ENCODE assay signal across 12 cellular contexts in genomic region chr21:46191257-46191685, GRCh38. TPM values are rescaled to one million over a fixed set of nuclear protein-coding genes. Genes with fewer than 3 reads are reported as not detected.
DNase-seq lines count a peak whose midpoint lies in the region; ATAC-seq, FAIRE-seq and TF ChIP-seq lines count a peak whose summit lies in the region.
"Had no signal": no experiment of that assay in that cellular context is flagged by ENCODE, and none has a peak within 500 bp of the region (broad histone marks: within the 10 kb centered on the region; RNA-seq: fewer than 3 reads in every experiment).

No MANE protein-coding gene starts in this region.

- ATAC-seq in K562 = no peak
- no peak for ATAC-seq in activated naive CD8-positive, alpha-beta T cell treated with anti-CD3 and anti-CD28 coated beads, Interleukin-2, amount 50 U/mL, for 24 hours
- no peak for ATAC-seq in GM21381 (IDR thresholded peaks at IDR 0.05; ENCODE audit: unreplicated experiment)

- DNase-seq in HT1080 (ENCODE audit: low read depth) (peak; percentile 64), K562 (ENCODE audit: extremely low read depth in 1 of 4, low spot score in 3 of 4) (peak in 3 of 4 experiments; percentile 41 to 48 (median 46)), right atrium auricular region (ENCODE audit: low spot score) (peak; percentile 68), substantia nigra (lab: John Stamatoyannopoulos, UW) (no peak), nephron progenitor cell (no peak), HT-29 (ENCODE audit: low spot score) (no peak)
- no peak for DNase-seq in activated naive CD8-positive, alpha-beta T cell treated with anti-CD3 and anti-CD28 coated beads, Interleukin-2, amount 50 U/mL, for 24 hours
- DNase-seq: activated T-cell treated with anti-CD3 and anti-CD28 coated beads for 4 hours, NCI-H1048, retina had no signal

- H3K4me3 ChIP-seq in K562 = no peak overlapping the region
- H3K4me3 ChIP-seq in right atrium auricular region = no peak overlapping the region

- 54% methylated on average over 4 of the region's 4 CpGs for WGBS in K562 (ENCODE audit: insufficient coverage, low coverage, missing lambda C conversion rate)

- no peak for FAIRE-seq in K562 (lab: Jason Lieb, UNC)

- H3K27ac Mint-ChIP-seq in activated naive CD8-positive, alpha-beta T cell treated with anti-CD3 and anti-CD28 coated beads, Interleukin-2, amount 50 U/mL, for 24 hours = no peak overlapping the region
- H3K27ac Mint-ChIP-seq in nephron progenitor cell = no peak overlapping the region
- H3K27ac Mint-ChIP-seq: stimulated activated naive CD8-positive, alpha-beta T cell treated with anti-CD3 and anti-CD28 coated beads, Interleukin-15, Interleukin-2, amounts not matched to agents 100 ng/mL and 50 ng/mL, for 24 hours had no signal

- no peak overlapping the region for H3K4me3 Mint-ChIP-seq in activated naive CD8-positive, alpha-beta T cell treated with anti-CD3 and anti-CD28 coated beads, Interleukin-2, amount 50 U/mL, for 24 hours
- no peak overlapping the region for H3K4me3 Mint-ChIP-seq in nephron progenitor cell
- H3K4me3 Mint-ChIP-seq: stimulated activated naive CD8-positive, alpha-beta T cell treated with anti-CD3 and anti-CD28 coated beads, Interleukin-15, Interleukin-2, amounts not matched to agents 100 ng/mL and 50 ng/mL, for 24 hours had no signal

- H3K36me3 ChIP-seq in K562 (ENCODE audit: control insufficient read depth, insufficient read depth, low read length) = peaks cover 85% of the 10 kb centered on the region; the same call in 2 of the 3 replicates
- H3K36me3 ChIP-seq in right atrium auricular region = peaks cover 42% of the 10 kb centered on the region

- H3K27me3 ChIP-seq in K562 (ENCODE audit: control insufficient read depth in 2 of 2, insufficient read depth in 2 of 2, low read length in 2 of 2) = no peaks in the 10 kb centered on the region
- H3K27me3 ChIP-seq in right atrium auricular region = no peaks in the 10 kb centered on the region

- H2AFZ ChIP-seq in K562 (ENCODE audit: low read depth, low read length) = no peak overlapping the region

- intact Hi-C loops in K562 (cut with micrococcal nuclease) = no loop called here

- no peak for TF ChIP-seq RAD21 in K562 (CRISPR knock-in tag; conservative IDR thresholded peaks at IDR 0.05 in 1 of 2, IDR thresholded peaks at IDR 0.05 in 1 of 2)

- no peak for TF ChIP-seq POLR2A in K562 (conservative IDR thresholded peaks at IDR 0.05)

- peak overlapping the region in 1 of 2 experiments; percentile 64; a peak in 1 of 4 replicates for H3K9ac ChIP-seq in K562 (ENCODE audit: insufficient read depth in 1 of 2, low read depth in 2 of 2, low read length in 2 of 2)

- CTCF ChIA-PET in K562 (lab: Yijun Ruan, JAX; ENCODE audit: low intra/inter-chr PET ratio) = no interaction called here

- H3K4me1 ChIP-seq in K562 (replicated peaks in 1 of 2; ENCODE audit: control insufficient read depth in 2 of 2, insufficient read depth in 2 of 2, low read length in 2 of 2) (peaks cover 31 to 49% of the 10 kb centered on the region in 2 experiments), right atrium auricular region (peaks cover 0 to 43% of the 10 kb centered on the region in 2 donors)

- no peaks in the 10 kb centered on the region for H4K20me1 ChIP-seq in K562 (replicated peaks; ENCODE audit: control insufficient read depth, insufficient read depth, low read length)

- H3K9me3 ChIP-seq in K562 (replicated peaks; ENCODE audit: control insufficient read depth, insufficient read depth, low read depth, low read length) = no peaks in the 10 kb centered on the region
- no peaks in the 10 kb centered on the region for H3K9me3 ChIP-seq in right atrium auricular region

- TF ChIP-seq EP300 in K562 (IDR thresholded peaks at IDR 0.05; ENCODE audit: low read length) = no peak

- H3K9me3 Mint-ChIP-seq in activated naive CD8-positive, alpha-beta T cell treated with anti-CD3 and anti-CD28 coated beads, Interleukin-2, amount 50 U/mL, for 24 hours = no peaks in the 10 kb centered on the region
- no peaks in the 10 kb centered on the region for H3K9me3 Mint-ChIP-seq in nephron progenitor cell
- H3K9me3 Mint-ChIP-seq: stimulated activated naive CD8-positive, alpha-beta T cell treated with anti-CD3 and anti-CD28 coated beads, Interleukin-15, Interleukin-2, amounts not matched to agents 100 ng/mL and 50 ng/mL, for 24 hours had no signal

- H3K36me3 Mint-ChIP-seq in activated naive CD8-positive, alpha-beta T cell treated with anti-CD3 and anti-CD28 coated beads, Interleukin-2, amount 50 U/mL, for 24 hours (ENCODE audit: low read depth) = peaks cover 2% of the 10 kb centered on the region
- H3K36me3 Mint-ChIP-seq in nephron progenitor cell (ENCODE audit: low read depth) = peaks cover 55% of the 10 kb centered on the region

- no peaks in the 10 kb centered on the region for H3K4me1 Mint-ChIP-seq in activated naive CD8-positive, alpha-beta T cell treated with anti-CD3 and anti-CD28 coated beads, Interleukin-2, amount 50 U/mL, for 24 hours
- H3K4me1 Mint-ChIP-seq in nephron progenitor cell = peaks cover 56% of the 10 kb centered on the region

- BruUV-seq in K562 (replicated peaks; lab: Mats Ljungman, UMichigan) = no TSS peak

- TF ChIP-seq CTCF in K562 (IDR thresholded peaks at IDR 0.05 in 2 of 3, conservative IDR thresholded peaks at IDR 0.05 in 1 of 3; ENCODE audit: insufficient read depth in 2 of 3, low read depth in 1 of 3, low read length in 3 of 3) = no peak
- no peak for TF ChIP-seq CTCF in right atrium auricular region (IDR thresholded peaks at IDR 0.05)
- TF ChIP-seq CTCF in nephron progenitor cell (IDR thresholded peaks at IDR 0.05) = no peak

- no peaks in the 10 kb centered on the region for H3K79me2 ChIP-seq in K562 (ENCODE audit: control insufficient read depth, insufficient read depth, low read length)

- POLR2A ChIA-PET in K562 (lab: Yijun Ruan, JAX) = interaction anchor here (0.5 to 0.7 kb wide), 4 partner anchors 8 to 257 kb away, joined by 3 read pairs; no protein-coding TSS in a partner anchor

- H3K27ac ChIP-seq in K562 (ENCODE audit: extremely low read depth, low read depth, low read length) = no peak overlapping the region
- H3K27ac ChIP-seq in right atrium auricular region = peak overlapping the region in 1 of 2 donors; percentile 89
- H3K27ac ChIP-seq in substantia nigra (ENCODE audit: low read depth, low read length, poor library complexity, severe bottlenecking) = peak overlapping the region; percentile 95

- H3K27me3 Mint-ChIP-seq in activated naive CD8-positive, alpha-beta T cell treated with anti-CD3 and anti-CD28 coated beads, Interleukin-2, amount 50 U/mL, for 24 hours = no peaks in the 10 kb centered on the region
- no peaks in the 10 kb centered on the region for H3K27me3 Mint-ChIP-seq in nephron progenitor cell (ENCODE audit: low read depth, poor library complexity)
- H3K27me3 Mint-ChIP-seq: stimulated activated naive CD8-positive, alpha-beta T cell treated with anti-CD3 and anti-CD28 coated beads, Interleukin-15, Interleukin-2, amounts not matched to agents 100 ng/mL and 50 ng/mL, for 24 hours had no signal

- in situ Hi-C loops in K562 (cut with MboI) = no loop called here

- H3K4me2 ChIP-seq in K562 (ENCODE audit: insufficient read depth, low read length) = no peak overlapping the region

- no peaks in the 10 kb centered on the region for H3K9me1 ChIP-seq in K562 (ENCODE audit: control insufficient read depth, insufficient read depth, low read length)

RNA-seq across cellular contexts. Expression of gene SPATC1L, which starts 7.0 kb away (rescaled TPM):
- 10.9 and 16.4 TPM in 2 replicates for total RNA-seq in HT1080 (2014; rRNA removed; shearing (Covaris generic))
- polyA plus RNA-seq in HT1080 (2015; cell fraction: cytosol; rRNA removed) = 20.6 and 23.6 TPM in 2 replicates
- 12.6 and 13.9 TPM in 2 replicates for polyA plus RNA-seq in HT1080 (2015; cell fraction: nucleus; rRNA removed)
- 20.1 and 44.2 TPM in 2 replicates for total RNA-seq in K562 (2011; cell fraction: chromatin; rRNA removed; ENCODE audit: low replicate concordance)
- total RNA-seq in K562 (2011; cell fraction: nucleolus; rRNA removed) = 39.1 and 40.0 TPM in 2 replicates
- total RNA-seq in K562 (2011; cell fraction: nucleoplasm; rRNA removed) = 28.1 and 28.7 TPM in 2 replicates
- total RNA-seq in K562 (2014; rRNA removed) (63.7 and 104 TPM in 2 replicates), K562 (2014; rRNA removed; fragmentation: Illumina TruSeq; extraction: Trizol) (10.4 and 12.6 TPM in 2 replicates), K562 (2015; rRNA removed; fragmentation: Illumina TruSeq; extraction: Trizol) (29.7 and 31.9 TPM in 2 replicates), K562 (2021) (118 and 121 TPM in 2 replicates), right atrium auricular region (10 to 100 TPM in 1 of 2 donors, 1 to 10 TPM in 1; 8.7 to 12.5 TPM)
- polyA plus RNA-seq in K562 (2011; rRNA removed) (6.7 and 23.0 TPM in 2 replicates), K562 (2014; fragmentation: Illumina TruSeq; extraction: Trizol) (38.3 and 84.8 TPM in 2 replicates), K562 (2014; fragmentation: Nextera tagmentation; extraction: Ambion mirVana) (under 1 TPM in 1 of 2 experiments, not detected in 1; 0.14 TPM), K562 (2014; rRNA removed) (40.6 and 50.4 TPM in 2 replicates)
- polyA plus RNA-seq in K562 (2011; cell fraction: cytosol; rRNA removed) = 22.2 and 53.4 TPM in 2 replicates
- 41.7 and 48.0 TPM in 2 replicates for polyA plus RNA-seq in K562 (2011; cell fraction: nucleus; rRNA removed)
- polyA plus RNA-seq in K562 (2012) = 94.4 and 104 TPM in 2 replicates
- 4.8 and 6.1 TPM in 2 replicates for polyA minus RNA-seq in K562 (2011; rRNA and poly(A)+ RNA removed)
- 45.0 and 94.2 TPM in 2 replicates for polyA minus RNA-seq in K562 (2011; cell fraction: cytosol; rRNA and poly(A)+ RNA removed)
- polyA minus RNA-seq in K562 (2011; cell fraction: nucleus; rRNA and poly(A)+ RNA removed) = 10.6 and 16.9 TPM in 2 replicates
- 8.3 and 12.7 TPM in 2 replicates for total RNA-seq in HT-29 (2014; rRNA removed; shearing (Covaris generic))

RNA-seq across cellular contexts. Expression of gene FTCD, which starts 35.9 kb away (rescaled TPM):
- 0.13 and 0.69 TPM in 2 replicates for total RNA-seq in HT1080 (2014; rRNA removed; shearing (Covaris generic))
- not detected in 2 replicates for polyA plus RNA-seq in HT1080 (2015; cell fraction: cytosol; rRNA removed)
- polyA plus RNA-seq in HT1080 (2015; cell fraction: nucleus; rRNA removed) = 0.17 TPM in 1 of 2 replicates, not detected in the other
- total RNA-seq in K562 (2011; cell fraction: chromatin; rRNA removed; ENCODE audit: low replicate concordance) = 5.4 and 12.8 TPM in 2 replicates
- total RNA-seq in K562 (2011; cell fraction: nucleolus; rRNA removed) = 7.2 and 7.5 TPM in 2 replicates
- 3.4 and 5.4 TPM in 2 replicates for total RNA-seq in K562 (2011; cell fraction: nucleoplasm; rRNA removed)
- total RNA-seq in K562 (2014; rRNA removed) = not detected in 2 replicates
- total RNA-seq in K562 (2014; rRNA removed; fragmentation: Illumina TruSeq; extraction: Trizol) = not detected in 2 replicates
- total RNA-seq in K562 (2015; rRNA removed; fragmentation: Illumina TruSeq; extraction: Trizol) = 0.08 and 0.25 TPM in 2 replicates
- 0.74 and 1.1 TPM in 2 replicates for total RNA-seq in K562 (2021)
- polyA plus RNA-seq in K562 (2011; rRNA removed) = 0.11 and 0.41 TPM in 2 replicates
- polyA plus RNA-seq in K562 (2011; cell fraction: cytosol; rRNA removed) = 0.19 and 0.69 TPM in 2 replicates
- 2.6 and 3.7 TPM in 2 replicates for polyA plus RNA-seq in K562 (2011; cell fraction: nucleus; rRNA removed)
- 1.5 and 3.0 TPM in 2 replicates for polyA plus RNA-seq in K562 (2012)
- polyA plus RNA-seq in K562 (2014; fragmentation: Illumina TruSeq; extraction: Trizol) = not detected in 2 replicates
- polyA plus RNA-seq in K562 (2014; fragmentation: Nextera tagmentation; extraction: Ambion mirVana) = not detected
- polyA plus RNA-seq in K562 (2014; rRNA removed) = 0.50 and 1.6 TPM in 2 replicates
- 0.49 TPM in 1 of 2 replicates, not detected in the other for polyA minus RNA-seq in K562 (2011; rRNA and poly(A)+ RNA removed)
- polyA minus RNA-seq in K562 (2011; cell fraction: cytosol; rRNA and poly(A)+ RNA removed) = not detected in 2 replicates
- 0.54 and 0.56 TPM in 2 replicates for polyA minus RNA-seq in K562 (2011; cell fraction: nucleus; rRNA and poly(A)+ RNA removed)
- under 1 TPM in 1 of 2 donors, not detected in 1; 0.24 TPM for total RNA-seq in right atrium auricular region
- 0.33 TPM in 1 of 2 replicates, not detected in the other for total RNA-seq in HT-29 (2014; rRNA removed; shearing (Covaris generic))

RNA-seq across cellular contexts. Expression of gene LSS, which starts 37.3 kb away (rescaled TPM):
- 74.2 and 85.5 TPM in 2 replicates for total RNA-seq in HT1080 (2014; rRNA removed; shearing (Covaris generic))
- polyA plus RNA-seq in HT1080 (2015; cell fraction: cytosol; rRNA removed) = 27.5 and 29.2 TPM in 2 replicates
- polyA plus RNA-seq in HT1080 (2015; cell fraction: nucleus; rRNA removed) = 71.5 and 75.3 TPM in 2 replicates
- total RNA-seq in K562 (2011; cell fraction: chromatin; rRNA removed; ENCODE audit: low replicate concordance) = 322 and 719 TPM in 2 replicates
- total RNA-seq in K562 (2011; cell fraction: nucleolus; rRNA removed) = 292 and 343 TPM in 2 replicates
- 326 and 359 TPM in 2 replicates for total RNA-seq in K562 (2011; cell fraction: nucleoplasm; rRNA removed)
- total RNA-seq in K562 (2014; rRNA removed) = 56.4 and 67.6 TPM in 2 replicates
- 10.6 and 15.1 TPM in 2 replicates for total RNA-seq in K562 (2014; rRNA removed; fragmentation: Illumina TruSeq; extraction: Trizol)
- 29.6 and 29.8 TPM in 2 replicates for total RNA-seq in K562 (2015; rRNA removed; fragmentation: Illumina TruSeq; extraction: Trizol)
- 87.9 and 89.5 TPM in 2 replicates for total RNA-seq in K562 (2021)
- polyA plus RNA-seq in K562 (2011; rRNA removed) = 81.3 and 221 TPM in 2 replicates
- polyA plus RNA-seq in K562 (2011; cell fraction: cytosol; rRNA removed) = 98.8 and 159 TPM in 2 replicates
- 739 and 1,169 TPM in 2 replicates for polyA plus RNA-seq in K562 (2011; cell fraction: nucleus; rRNA removed)
- 51.7 and 64.9 TPM in 2 replicates for polyA plus RNA-seq in K562 (2012)
- polyA plus RNA-seq in K562 (2014; fragmentation: Illumina TruSeq; extraction: Trizol) = 37.4 and 43.3 TPM in 2 replicates
- polyA plus RNA-seq in K562 (2014; fragmentation: Nextera tagmentation; extraction: Ambion mirVana) = 1 to 10 TPM; 2.2 to 2.7 TPM
- 58.2 and 80.7 TPM in 2 replicates for polyA plus RNA-seq in K562 (2014; rRNA removed)
- 117 and 159 TPM in 2 replicates for polyA minus RNA-seq in K562 (2011; rRNA and poly(A)+ RNA removed)
- polyA minus RNA-seq in K562 (2011; cell fraction: cytosol; rRNA and poly(A)+ RNA removed) = 32.4 and 62.6 TPM in 2 replicates
- polyA minus RNA-seq in K562 (2011; cell fraction: nucleus; rRNA and poly(A)+ RNA removed) = 91.6 and 197 TPM in 2 replicates
- total RNA-seq in right atrium auricular region = 10 to 100 TPM; 31.4 to 36.6 TPM
- total RNA-seq in HT-29 (2014; rRNA removed; shearing (Covaris generic)) = 95.6 and 109 TPM in 2 replicates

Comparison
In these comparisons a context has a peak if more than half of its experiments do, and no peak if none do; other contexts are left out.
1. DNase-seq: peak in HT1080 (single experiment), K562 (3 of 4) and right atrium auricular region (single experiment); none in substantia nigra (0 of 49), activated naive CD8-positive, alpha-beta T cell treated with anti-CD3 and anti-CD28 coated beads, Interleukin-2, amount 50 U/mL, for 24 hours (single experiment), nephron progenitor cell (single experiment) and HT-29 (single experiment).